ENCODE assay signal across 21 cellular contexts in the genomic region with DNA sequence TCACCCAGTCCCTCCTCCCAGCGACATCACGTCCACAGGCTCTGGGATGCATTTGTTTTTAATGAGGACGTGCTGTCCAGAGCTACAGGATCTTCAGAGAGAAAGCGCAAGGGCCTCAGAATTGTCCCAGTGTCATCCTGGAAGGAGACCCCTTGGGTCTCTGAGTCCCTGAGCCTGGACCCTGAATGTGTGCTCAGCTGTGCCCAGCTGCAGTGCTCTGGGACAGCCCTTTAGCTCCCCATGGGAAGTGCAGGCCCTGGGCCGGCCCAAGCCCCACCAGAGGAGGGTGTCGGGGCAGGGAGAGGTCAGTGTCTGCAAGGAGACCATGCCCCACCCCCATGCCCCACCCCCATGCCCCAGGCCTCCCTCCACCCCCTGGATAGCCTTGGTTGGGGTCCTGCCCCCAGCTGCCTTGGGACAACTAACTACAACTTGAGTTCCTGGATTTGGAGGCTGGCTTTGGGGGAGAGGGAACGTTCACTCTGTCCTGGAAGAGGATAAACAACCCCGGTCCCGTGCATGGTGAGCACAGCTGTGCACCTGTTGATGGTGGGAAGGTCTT.
DNase-seq lines count a peak whose midpoint lies in the region; ATAC-seq and TF ChIP-seq lines count a peak whose summit lies in the region.
"Had no signal": no experiment of that assay in that cellular context is flagged by ENCODE, and none has a peak within 500 bp of the region (broad histone marks: within the 10 kb centered on the region; RNA-seq: fewer than 3 reads in every experiment).

No MANE protein-coding gene starts in this region.

- H3K4me1 ChIP-seq in GM23338 (ENCODE audit: insufficient read depth) (no peaks in the 10 kb centered on the region), H9 (ENCODE audit: insufficient read depth, low read length) (no peaks in the 10 kb centered on the region), stomach (no peaks in the 10 kb centered on the region)
- H3K4me1 ChIP-seq in naive thymus-derived CD4-positive, alpha-beta T cell (ENCODE audit: control insufficient read depth in 2 of 2, insufficient read depth in 2 of 2, low read length in 2 of 2) = no peaks in the 10 kb centered on the region
- H3K4me1 ChIP-seq: HAP-1 had no signal

- no peak overlapping the region for H3K56ac ChIP-seq in H9 (ENCODE audit: insufficient read length, low read depth, low read length)

- H3K79me1 ChIP-seq in H9 (ENCODE audit: insufficient read depth, low read depth, low read length, poor library complexity, severe bottlenecking) = no peaks in the 10 kb centered on the region

- no peak overlapping the region for H3K4ac ChIP-seq in H9 (ENCODE audit: low read depth, low read length)

- POLR2A ChIA-PET in RWPE1 (lab: Yijun Ruan, JAX; ENCODE audit: low non-redundant PET) = no interaction called here
- POLR2A ChIA-PET in naive thymus-derived CD4-positive, alpha-beta T cell (lab: Charles Lee) = no interaction called here
- POLR2A ChIA-PET in activated CD8-positive, alpha-beta T cell treated with anti-CD3 and anti-CD28 coated beads for 36 hours (lab: Charles Lee) = no interaction called here

- H3K36me3 Mint-ChIP-seq in GM23338 (ENCODE audit: low read depth) = no peaks in the 10 kb centered on the region
- H3K36me3 Mint-ChIP-seq in H9 (ENCODE audit: insufficient read depth in 1 of 3, low read depth in 3 of 3) = no peaks in the 10 kb centered on the region
- H3K36me3 Mint-ChIP-seq in naive thymus-derived CD4-positive, alpha-beta T cell = no peaks in the 10 kb centered on the region
- no peaks in the 10 kb centered on the region for H3K36me3 Mint-ChIP-seq in activated CD8-positive, alpha-beta T cell treated with anti-CD3 and anti-CD28 coated beads for 36 hours (ENCODE audit: low read depth)
- H3K36me3 Mint-ChIP-seq: CD14-positive monocyte had no signal

- TF ChIP-seq CTCF in GM23338 (conservative IDR thresholded peaks at IDR 0.05; ENCODE audit: low read depth in 2 of 2) (no peak), H9 (conservative IDR thresholded peaks at IDR 0.05) (no peak), stomach (IDR thresholded peaks at IDR 0.05) (no peak), RWPE1 (conservative IDR thresholded peaks at IDR 0.05; ENCODE audit: low read depth) (no peak)
- TF ChIP-seq CTCF in activated CD8-positive, alpha-beta T cell treated with anti-CD3 and anti-CD28 coated beads for 36 hours (IDR thresholded peaks at IDR 0.05) = no peak

- H3K4me3 ChIP-seq in GM23338 = no peak overlapping the region
- no peak overlapping the region for H3K4me3 ChIP-seq in stomach
- H3K4me3 ChIP-seq in naive thymus-derived CD4-positive, alpha-beta T cell (ENCODE audit: low read length) = no peak overlapping the region
- H3K4me3 ChIP-seq: HAP-1, left lung, mucosa of descending colon had no signal

- CTCF ChIA-PET in RWPE1 (lab: Yijun Ruan, JAX) = no interaction called here
- CTCF ChIA-PET in naive thymus-derived CD4-positive, alpha-beta T cell (lab: Charles Lee) = no interaction called here
- CTCF ChIA-PET in activated CD8-positive, alpha-beta T cell treated with anti-CD3 and anti-CD28 coated beads for 36 hours (lab: Charles Lee) = no interaction called here

- H3K79me2 ChIP-seq in GM23338 (replicated peaks; ENCODE audit: insufficient read depth) = no peaks in the 10 kb centered on the region
- no peaks in the 10 kb centered on the region for H3K79me2 ChIP-seq in H9 (ENCODE audit: insufficient read depth, low read length)

- no CpG with 5 or more reads among the region's 9 CpGs for WGBS in H9 (ENCODE audit: extremely low coverage, insufficient read length, low lambda C conversion rate)
- 47 to 73% (median 57%) methylated on average over 9 of the region's 9 CpGs for WGBS in stomach, 5 donors

- H3K9me2 ChIP-seq in GM23338 (ENCODE audit: insufficient read depth) = no peaks in the 10 kb centered on the region

- no peak overlapping the region for H2AK5ac ChIP-seq in H9 (ENCODE audit: insufficient read length, low read length)

- H3K27me3 Mint-ChIP-seq in GM23338 (ENCODE audit: insufficient read depth, low read depth, poor library complexity) = peaks cover 7% of the 10 kb centered on the region
- no peaks in the 10 kb centered on the region; the same call in none of the 2 replicates for H3K27me3 Mint-ChIP-seq in H9 (ENCODE audit: low read depth)
- H3K27me3 Mint-ChIP-seq in naive thymus-derived CD4-positive, alpha-beta T cell = no peaks in the 10 kb centered on the region
- H3K27me3 Mint-ChIP-seq in activated CD8-positive, alpha-beta T cell treated with anti-CD3 and anti-CD28 coated beads for 36 hours = no peaks in the 10 kb centered on the region

- ATAC-seq in GM23338 = peak; percentile 69
- ATAC-seq in naive thymus-derived CD4-positive, alpha-beta T cell = no peak
- no peak for ATAC-seq in activated CD8-positive, alpha-beta T cell treated with anti-CD3 and anti-CD28 coated beads for 36 hours
- ATAC-seq: left lung, mucosa of descending colon, PC-3 had no signal

- H3K9me3 Mint-ChIP-seq in GM23338 (no peaks in the 10 kb centered on the region), H9 (no peaks in the 10 kb centered on the region; a peak in 1 of 5 replicates)
- no peaks in the 10 kb centered on the region for H3K9me3 Mint-ChIP-seq in naive thymus-derived CD4-positive, alpha-beta T cell
- no peaks in the 10 kb centered on the region for H3K9me3 Mint-ChIP-seq in activated CD8-positive, alpha-beta T cell treated with anti-CD3 and anti-CD28 coated beads for 36 hours
- H3K9me3 Mint-ChIP-seq: CD14-positive monocyte had no signal

- no peak overlapping the region for H3T11ph ChIP-seq in H9 (ENCODE audit: low read length)

- no peaks in the 10 kb centered on the region for H3K27me3 ChIP-seq in GM23338 (ENCODE audit: insufficient read depth)
- no peaks in the 10 kb centered on the region for H3K27me3 ChIP-seq in H9 (ENCODE audit: insufficient read depth, low read length)
- H3K27me3 ChIP-seq in stomach = peaks cover 0 to 34% (median 0%) of the 10 kb centered on the region in 3 donors
- no peaks in the 10 kb centered on the region for H3K27me3 ChIP-seq in naive thymus-derived CD4-positive, alpha-beta T cell (ENCODE audit: control insufficient read depth in 2 of 2, insufficient read depth in 2 of 2, low read length in 2 of 2)

- no peak overlapping the region for H2BK15ac ChIP-seq in H9 (ENCODE audit: low read depth, low read length)

- H3K9me3 ChIP-seq in H9 (ENCODE audit: control insufficient read depth, low read depth, low read length) = no peaks in the 10 kb centered on the region
- H3K9me3 ChIP-seq in stomach = no peaks in the 10 kb centered on the region
- no peaks in the 10 kb centered on the region for H3K9me3 ChIP-seq in naive thymus-derived CD4-positive, alpha-beta T cell (ENCODE audit: control insufficient read depth in 2 of 3, low read length in 3 of 3)
- H3K9me3 ChIP-seq: HAP-1, left lung, mucosa of descending colon had no signal

- H3K23me2 ChIP-seq in H9 (ENCODE audit: insufficient read length, low read depth, low read length, poor library complexity, severe bottlenecking) = no peaks in the 10 kb centered on the region

- no peak overlapping the region for H3K9ac ChIP-seq in H9 (ENCODE audit: extremely low read depth, insufficient read length, low read length)

- no peaks in the 10 kb centered on the region for H3F3A ChIP-seq in GM23338 (replicated peaks; ENCODE audit: low read depth)

- H3K4me2 ChIP-seq in GM23338 = no peak overlapping the region
- H3K4me2 ChIP-seq in H9 (ENCODE audit: insufficient read depth, insufficient read length, low read length) = no peak overlapping the region

- H2BK120ac ChIP-seq in H9 (ENCODE audit: low read depth, low read length, poor library complexity, severe bottlenecking) = no peak overlapping the region

- no peak overlapping the region for H4K91ac ChIP-seq in H9 (ENCODE audit: insufficient read length, low read depth, low read length)

- H2AFZ ChIP-seq in GM23338 = no peak overlapping the region
- H2AFZ ChIP-seq in H9 (ENCODE audit: low read length) = no peak overlapping the region

- no peak for TF ChIP-seq POLR2A in stomach (IDR thresholded peaks at IDR 0.05)

- no peak overlapping the region for H3K27ac ChIP-seq in GM23338 (ENCODE audit: low read depth)
- no peak overlapping the region for H3K27ac ChIP-seq in H9 (ENCODE audit: insufficient read length, low read depth, low read length)
- no peak overlapping the region for H3K27ac ChIP-seq in stomach
- no peak overlapping the region for H3K27ac ChIP-seq in RWPE1
- no peak overlapping the region for H3K27ac ChIP-seq in naive thymus-derived CD4-positive, alpha-beta T cell (ENCODE audit: low read depth, low read length)

- no peak overlapping the region for H3K14ac ChIP-seq in H9 (ENCODE audit: insufficient read depth, low read length)

- H2BK20ac ChIP-seq in H9 (ENCODE audit: low read depth, low read length, poor library complexity, severe bottlenecking) = no peak overlapping the region

- 0 out of 3 replicates have a peak, but pooled peaks cover 3% of the 10 kb centered on the region for H3K4me1 Mint-ChIP-seq in GM23338
- H3K4me1 Mint-ChIP-seq in H9 = 0 out of 4 replicates have a peak, but pooled peaks cover 2 to 3% of the 10 kb centered on the region in 2 experiments
- no peaks in the 10 kb centered on the region for H3K4me1 Mint-ChIP-seq in naive thymus-derived CD4-positive, alpha-beta T cell
- H3K4me1 Mint-ChIP-seq in activated CD8-positive, alpha-beta T cell treated with anti-CD3 and anti-CD28 coated beads for 36 hours (ENCODE audit: low read depth) = no peaks in the 10 kb centered on the region
- H3K4me1 Mint-ChIP-seq: CD14-positive monocyte had no signal

- intact Hi-C loops in stomach (cut with DNase I; ENCODE audit: low total_unique reads) = no loop called here
- intact Hi-C loops in naive thymus-derived CD4-positive, alpha-beta T cell (cut with micrococcal nuclease) = no loop called here
- intact Hi-C loops in activated CD8-positive, alpha-beta T cell treated with anti-CD3 and anti-CD28 coated beads for 36 hours (cut with micrococcal nuclease) = no loop called here

- H3K36me3 ChIP-seq in GM23338 (ENCODE audit: insufficient read depth) = peaks cover 2% of the 10 kb centered on the region; the same call in 1 of the 2 replicates
- H3K36me3 ChIP-seq in stomach = no peaks in the 10 kb centered on the region
- no peaks in the 10 kb centered on the region for H3K36me3 ChIP-seq in naive thymus-derived CD4-positive, alpha-beta T cell (ENCODE audit: control insufficient read depth in 2 of 3, insufficient read depth in 3 of 3, low read length in 3 of 3)
- H3K36me3 ChIP-seq: HAP-1, left lung had no signal

- H3K18ac ChIP-seq in H9 (ENCODE audit: insufficient read length, low read depth, low read length) = no peak overlapping the region

- H2BK5ac ChIP-seq in H9 (ENCODE audit: insufficient read length, low read length) = no peak overlapping the region

- H4K5ac ChIP-seq in H9 (ENCODE audit: insufficient read length, low read depth, low read length) = no peak overlapping the region

- no peak overlapping the region for H3K27ac Mint-ChIP-seq in GM23338
- H3K27ac Mint-ChIP-seq in H9 = no peak overlapping the region; a peak in 1 of 7 replicates
- no peak overlapping the region for H3K27ac Mint-ChIP-seq in naive thymus-derived CD4-positive, alpha-beta T cell
- no peak overlapping the region for H3K27ac Mint-ChIP-seq in activated CD8-positive, alpha-beta T cell treated with anti-CD3 and anti-CD28 coated beads for 36 hours
- H3K27ac Mint-ChIP-seq: CD14-positive monocyte, progenitor cell of endocrine pancreas had no signal

- H4K20me1 ChIP-seq in GM23338 (replicated peaks; ENCODE audit: insufficient read depth) (no peaks in the 10 kb centered on the region), H9 (ENCODE audit: control insufficient read depth, insufficient read depth, insufficient read length) (no peaks in the 10 kb centered on the region)

- no peak overlapping the region for H3K4me3 Mint-ChIP-seq in GM23338
- H3K4me3 Mint-ChIP-seq in H9 = no peak overlapping the region
- no peak overlapping the region for H3K4me3 Mint-ChIP-seq in naive thymus-derived CD4-positive, alpha-beta T cell
- H3K4me3 Mint-ChIP-seq in activated CD8-positive, alpha-beta T cell treated with anti-CD3 and anti-CD28 coated beads for 36 hours = no peak overlapping the region

- no peak for TF ChIP-seq EP300 in stomach (IDR thresholded peaks at IDR 0.05)

- DNase-seq in GM23338 (ENCODE audit: low spot score) (no peak), H9 (peak; percentile 30), iPS-NIHi11 (ENCODE audit: low spot score) (peak; percentile 14), stomach (peak; percentile 18), RWPE1 (ENCODE audit: low spot score) (no peak)
- no peak for DNase-seq in naive thymus-derived CD4-positive, alpha-beta T cell
- DNase-seq in activated CD8-positive, alpha-beta T cell treated with anti-CD3 and anti-CD28 coated beads for 36 hours = no peak
- DNase-seq: activated CD4-positive, CD25-positive, alpha-beta regulatory T cell treated with anti-CD3 and anti-CD28 coated beads, Interleukin-2, amount 50 U/mL, for 72 hours; cerebellar nuclear complex; effector CD8-positive, alpha-beta T cell; erythroblast; left lung; NCI-H1694 treated with DMSO at 0.1 percent for 48 hours; NCI-H2171; NCI-H510A treated with DMSO at 0.1 percent for 48 hours; PC-3; SHP77 treated with DMSO at 0.1 percent for 48 hours had no signal

- H3K23ac ChIP-seq in H9 (ENCODE audit: insufficient read length, low read depth, low read length) = no peak overlapping the region

- H4K8ac ChIP-seq in H9 (replicated peaks; ENCODE audit: insufficient read length, low read depth, low read length) = no peak overlapping the region

- no peak overlapping the region for H2BK12ac ChIP-seq in H9 (ENCODE audit: insufficient read length, low read depth, low read length)

Comparison
In these comparisons a context has a peak if more than half of its experiments do, and no peak if none do; other contexts are left out.
1. DNase-seq: peak in H9 (single experiment), iPS-NIHi11 (single experiment) and stomach (single experiment); none in GM23338 (single experiment), RWPE1 (single experiment), naive thymus-derived CD4-positive, alpha-beta T cell (0 of 9) and activated CD8-positive, alpha-beta T cell treated with anti-CD3 and anti-CD28 coated beads for 36 hours (single experiment).